24 cellular contexts compared by ENCODE assay signal in the genomic region with DNA sequence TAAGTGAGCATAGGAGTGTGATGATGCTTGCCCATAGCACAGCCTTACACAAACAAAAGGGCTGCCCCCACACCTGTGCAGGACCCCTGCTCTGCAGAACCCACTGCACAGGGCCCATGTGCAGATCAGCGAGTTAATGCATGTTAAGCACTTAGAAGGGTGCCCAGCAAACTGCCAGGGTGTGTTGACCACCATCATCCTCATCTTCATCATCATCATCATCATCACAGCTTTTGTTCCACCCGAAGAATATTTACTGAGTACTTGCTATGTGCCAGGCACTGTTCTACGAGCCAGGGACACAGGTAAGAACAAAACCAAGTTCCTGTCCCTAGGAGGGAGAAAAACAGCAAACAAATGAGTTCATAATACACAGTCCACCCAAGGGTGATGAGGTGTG. TPM values are rescaled to one million over a fixed set of nuclear protein-coding genes. Genes with fewer than 3 reads are reported as not detected.
DNase-seq lines count a peak whose midpoint lies in the region; ATAC-seq, FAIRE-seq and TF ChIP-seq lines count a peak whose summit lies in the region.
"Had no signal": no experiment of that assay in that cellular context is flagged by ENCODE, and none has a peak within 500 bp of the region (broad histone marks: within the 10 kb centered on the region; RNA-seq: fewer than 3 reads in every experiment).

No MANE protein-coding gene starts in this region.

- DNase-seq in HepG2 (ENCODE audit: low spot score) (no peak), right lobe of liver (no peak), WERI-Rb-1 (no peak), kidney (peak; percentile 18), NCI-H1105 treated with DMSO at 0.1 percent for 48 hours (lab: John Stamatoyannopoulos, UW) (no peak)
- DNase-seq in stimulated activated CD8-positive, alpha-beta memory T cell treated with anti-CD3 and anti-CD28 coated beads, Interleukin-4, amount 100 ng/mL, for 48 hours: no peak
- DNase-seq: ACHN; C1 segment of cervical spinal cord; Calu3; CD4-positive, alpha-beta memory T cell; COR-L47; DMS153; DND-41; GDM1; GM23248; H9; HFFc6 had no signal

- intact Hi-C loops in HepG2 (cut with micrococcal nuclease; ENCODE audit: unreplicated experiment) (no loop called here), right lobe of liver (cut with DNase I) (no loop called here), kidney (cut with DNase I) (no loop called here)

- no peak overlapping the region for H3K4me2 ChIP-seq in HepG2 (ENCODE audit: low read depth, low read length)
- H3K4me2 ChIP-seq: A549 had no signal

- CTCF ChIA-PET in HepG2 (lab: Yijun Ruan, JAX; ENCODE audit: low intra/inter-chr PET ratio, low total read pairs): no interaction called here

- in situ Hi-C loops in HepG2 (cut with HindIII; ENCODE audit: extremely low pct_ligation_motif_present, low pct_unique_long_range_greater_than_20kb): no loop called here

- H3K4me1 ChIP-seq in HepG2 (ENCODE audit: insufficient read depth, low read length): no peaks in the 10 kb centered on the region
- no peaks in the 10 kb centered on the region for H3K4me1 ChIP-seq in right lobe of liver
- H3K4me1 ChIP-seq in kidney (ENCODE audit: control insufficient read depth in 1 of 2, insufficient read depth in 1 of 2, low read depth in 1 of 2, low read length in 2 of 2): peaks cover 5 to 6% of the 10 kb centered on the region in 2 donors
- H3K4me1 ChIP-seq: A549 had no signal

- BruUV-seq in HepG2 (replicated peaks; lab: Mats Ljungman, UMichigan): no TSS peak

- TF ChIP-seq POLR2A in HepG2 (IDR thresholded peaks at IDR 0.05; ENCODE audit: insufficient read depth in 1 of 2, low read depth in 2 of 2, low read length in 2 of 2): no peak
- no peak for TF ChIP-seq POLR2A in right lobe of liver (IDR thresholded peaks at IDR 0.05)

- H4K20me1 ChIP-seq in HepG2 (ENCODE audit: insufficient read depth, low read length): no peaks in the 10 kb centered on the region

- H3K9me3 ChIP-seq in HepG2 (ENCODE audit: low read length) (no peaks in the 10 kb centered on the region), right lobe of liver (no peaks in the 10 kb centered on the region), WERI-Rb-1 (ENCODE audit: severe bottlenecking) (no peaks in the 10 kb centered on the region), kidney (ENCODE audit: control insufficient read depth in 1 of 2, low read length in 2 of 2) (no peaks in the 10 kb centered on the region)
- H3K9me3 ChIP-seq: A549 had no signal

- TF ChIP-seq RAD21 in HepG2 (CRISPR knock-in tag; IDR thresholded peaks at IDR 0.05): no peak

- H3K36me3 ChIP-seq in HepG2 (replicated peaks in 1 of 2; ENCODE audit: control insufficient read depth in 1 of 2, insufficient read depth in 2 of 2, low read length in 2 of 2) (no peaks in the 10 kb centered on the region), right lobe of liver (no peaks in the 10 kb centered on the region), WERI-Rb-1 (no peaks in the 10 kb centered on the region), kidney (ENCODE audit: control insufficient read depth in 1 of 2, insufficient read depth in 2 of 2, low read length in 2 of 2) (no peaks in the 10 kb centered on the region)

- FAIRE-seq in HepG2 (lab: Jason Lieb, UNC): no peak
- FAIRE-seq in kidney (lab: Jason Lieb, UNC): no peak
- FAIRE-seq: A549, GM12878, GM19239 had no signal

- H3K4me3 ChIP-seq in HepG2 (replicated peaks in 1 of 3; ENCODE audit: insufficient read depth in 1 of 3, low read depth in 2 of 3, low read length in 3 of 3): no peak overlapping the region
- no peak overlapping the region for H3K4me3 ChIP-seq in right lobe of liver
- no peak overlapping the region for H3K4me3 ChIP-seq in WERI-Rb-1 (ENCODE audit: low read depth, low read length)
- H3K4me3 ChIP-seq in kidney (ENCODE audit: low read length in 2 of 2): no peak overlapping the region
- H3K4me3 ChIP-seq: A549, GM12878, GM23248 had no signal

- ATAC-seq in HepG2 (no peak), right lobe of liver (no peak), HG03571 (IDR thresholded peaks at IDR 0.05; ENCODE audit: unreplicated experiment) (no peak)
- ATAC-seq: A549, GM12878, HCT116 had no signal

- WGBS in HepG2 (ENCODE audit: low lambda C conversion rate): 35% methylated on average over 3 of the region's 3 CpGs
- 80% methylated on average over 1 of the region's 3 CpGs for WGBS in right lobe of liver (ENCODE audit: insufficient coverage, low coverage, low lambda C conversion rate, missing lambda C conversion rate)

- POLR2A ChIA-PET in HepG2 (lab: Yijun Ruan, JAX): no interaction called here

- no peak for TF ChIP-seq CTCF in HepG2 (CRISPR knock-in tag; IDR thresholded peaks at IDR 0.05)
- no peak for TF ChIP-seq CTCF in right lobe of liver (IDR thresholded peaks at IDR 0.05)
- no peak for TF ChIP-seq CTCF in WERI-Rb-1 (IDR thresholded peaks at IDR 0.05; ENCODE audit: low read depth, low read length)
- TF ChIP-seq CTCF in kidney (IDR thresholded peaks at IDR 0.05; ENCODE audit: borderline replicate concordance, extremely low read depth, insufficient read depth): no peak

- TF ChIP-seq EP300 in HepG2 (IDR thresholded peaks at IDR 0.05; ENCODE audit: low read depth in 2 of 2, low read length in 2 of 2): no peak
- no peak for TF ChIP-seq EP300 in HepG2 (CRISPR knock-in tag; IDR thresholded peaks at IDR 0.05; ENCODE audit: borderline replicate concordance)

- H3K9ac ChIP-seq in HepG2 (ENCODE audit: insufficient read depth, low read depth, low read length) (no peak overlapping the region), kidney (ENCODE audit: low read length in 2 of 2) (no peak overlapping the region)
- H3K9ac ChIP-seq: GM23248 had no signal

- H2AFZ ChIP-seq in HepG2 (ENCODE audit: low read length): no peak overlapping the region
- H2AFZ ChIP-seq: GM23248 had no signal

- H3K27me3 ChIP-seq in HepG2 (ENCODE audit: control insufficient read depth in 1 of 2, insufficient read depth in 2 of 2, low read length in 2 of 2): peaks cover 12 to 55% of the 10 kb centered on the region in 2 experiments; a peak in 4 of 5 replicates
- H3K27me3 ChIP-seq in right lobe of liver: no peaks in the 10 kb centered on the region
- no peaks in the 10 kb centered on the region for H3K27me3 ChIP-seq in WERI-Rb-1 (ENCODE audit: insufficient read depth, low read depth, severe bottlenecking)

- H3K79me2 ChIP-seq in HepG2 (ENCODE audit: insufficient read depth, low read length): no peaks in the 10 kb centered on the region

- H3K27ac ChIP-seq in HepG2 (ENCODE audit: extremely low read length, insufficient read depth, low read length): no peak overlapping the region
- H3K27ac ChIP-seq in right lobe of liver: no peak overlapping the region
- H3K27ac ChIP-seq in WERI-Rb-1: peak overlapping the region; percentile 65
- H3K27ac ChIP-seq in kidney (ENCODE audit: low read depth in 2 of 2, low read length in 2 of 2): no peak overlapping the region
- H3K27ac ChIP-seq: 22Rv1, A549, GM23248 had no signal

TF ChIP-seq in HepG2, 621 proteins besides CTCF, POLR2A, EP300 and RAD21:
- no peak for TF ChIP-seq PAWR (CRISPR knock-in tag; IDR thresholded peaks at IDR 0.05; ENCODE audit: borderline replicate concordance)
- TF ChIP-seq CREB1 (IDR thresholded peaks at IDR 0.05): peak; percentile 29; the same call in 1 of the 2 replicates
- no peak for TF ChIP-seq CREB1 (CRISPR knock-in tag; IDR thresholded peaks at IDR 0.05)
- no peak for TF ChIP-seq ZFYVE20 (CRISPR knock-in tag; IDR thresholded peaks at IDR 0.05; ENCODE audit: borderline replicate concordance, low read depth)
- TF ChIP-seq, protein P1, sequence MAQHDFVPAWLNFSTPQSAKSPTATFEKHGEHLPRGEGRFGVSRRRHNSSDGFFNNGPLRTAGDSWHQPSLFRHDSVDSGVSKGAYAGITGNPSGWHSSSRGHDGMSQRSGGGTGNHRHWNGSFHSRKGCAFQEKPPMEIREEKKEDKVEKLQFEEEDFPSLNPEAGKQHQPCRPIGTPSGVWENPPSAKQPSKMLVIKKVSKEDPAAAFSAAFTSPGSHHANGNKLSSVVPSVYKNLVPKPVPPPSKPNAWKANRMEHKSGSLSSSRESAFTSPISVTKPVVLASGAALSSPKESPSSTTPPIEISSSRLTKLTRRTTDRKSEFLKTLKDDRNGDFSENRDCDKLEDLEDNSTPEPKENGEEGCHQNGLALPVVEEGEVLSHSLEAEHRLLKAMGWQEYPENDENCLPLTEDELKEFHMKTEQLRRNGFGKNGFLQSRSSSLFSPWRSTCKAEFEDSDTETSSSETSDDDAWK (CRISPR knock-in tag; IDR thresholded peaks at IDR 0.05): no peak
- TF ChIP-seq RARA (CRISPR knock-in tag; IDR thresholded peaks at IDR 0.05): no peak
- no peak for TF ChIP-seq ZNF292 (CRISPR knock-in tag; IDR thresholded peaks at IDR 0.05; ENCODE audit: borderline replicate concordance, low read depth)

RNA-seq across cellular contexts. Expression of a gene that starts 11.9 kb away (rescaled TPM):
- total RNA-seq in HepG2 (2016; rRNA removed; fragmentation: Illumina TruSeq; extraction: Trizol) (not detected in 2 replicates), right lobe of liver (1 to 10 TPM in 4 of 6 experiments, under 1 TPM in 2; 0.64 to 5.0 (median 2.3) TPM), kidney (11.1 TPM)
- not detected in 2 replicates for total RNA-seq in HepG2 (2016; cell fraction: cytosol; rRNA removed; fragmentation: Illumina TruSeq; extraction: Trizol; ENCODE audit: low read depth)
- not detected in 2 replicates for total RNA-seq in HepG2 (2016; cell fraction: insoluble cytoplasmic fraction; rRNA removed; fragmentation: Illumina TruSeq; extraction: Trizol)
- not detected in 2 replicates for total RNA-seq in HepG2 (2016; cell fraction: membrane; rRNA removed; fragmentation: Illumina TruSeq; extraction: Trizol)
- not detected in 2 replicates for total RNA-seq in HepG2 (2016; cell fraction: nucleus; rRNA removed; fragmentation: Illumina TruSeq; extraction: Trizol)
- polyA plus RNA-seq in HepG2 (2011; rRNA removed) (not detected in 2 replicates), kidney (ENCODE audit: insufficient read depth, low read depth, low replicate concordance) (34.8 TPM)
- polyA plus RNA-seq in HepG2 (2011; cell fraction: cytosol; rRNA removed): not detected in 2 replicates
- not detected in 2 replicates for polyA plus RNA-seq in HepG2 (2011; cell fraction: nucleus; rRNA removed)
- polyA plus RNA-seq in HepG2 (2012): not detected in 2 replicates
- polyA plus RNA-seq in HepG2 (2016; cell fraction: cytosol; fragmentation: Illumina TruSeq; extraction: Trizol; ENCODE audit: low read depth): not detected in 2 replicates
- polyA plus RNA-seq in HepG2 (2016; cell fraction: insoluble cytoplasmic fraction; fragmentation: Illumina TruSeq; extraction: Trizol; ENCODE audit: low read depth): not detected in 2 replicates
- polyA plus RNA-seq in HepG2 (2016; cell fraction: membrane; fragmentation: Illumina TruSeq; extraction: Trizol; ENCODE audit: low read depth): not detected in 2 replicates
- polyA plus RNA-seq in HepG2 (2016; cell fraction: nucleus; fragmentation: Illumina TruSeq; extraction: Trizol; ENCODE audit: insufficient read depth, low read depth): not detected in 2 replicates
- 0.05 TPM in 1 of 2 replicates, not detected in the other for polyA minus RNA-seq in HepG2 (2011; rRNA and poly(A)+ RNA removed; ENCODE audit: low replicate concordance)
- not detected in 2 replicates for polyA minus RNA-seq in HepG2 (2011; cell fraction: cytosol; rRNA and poly(A)+ RNA removed)
- polyA minus RNA-seq in HepG2 (2011; cell fraction: nucleus; rRNA and poly(A)+ RNA removed): not detected in 2 replicates
- total RNA-seq: Calu3; CD4-positive, alpha-beta memory T cell; GM12878; H4 had no signal
- polyA plus RNA-seq: A549; CD4-positive, alpha-beta memory T cell; GM12878 had no signal
